In the genomic region with DNA sequence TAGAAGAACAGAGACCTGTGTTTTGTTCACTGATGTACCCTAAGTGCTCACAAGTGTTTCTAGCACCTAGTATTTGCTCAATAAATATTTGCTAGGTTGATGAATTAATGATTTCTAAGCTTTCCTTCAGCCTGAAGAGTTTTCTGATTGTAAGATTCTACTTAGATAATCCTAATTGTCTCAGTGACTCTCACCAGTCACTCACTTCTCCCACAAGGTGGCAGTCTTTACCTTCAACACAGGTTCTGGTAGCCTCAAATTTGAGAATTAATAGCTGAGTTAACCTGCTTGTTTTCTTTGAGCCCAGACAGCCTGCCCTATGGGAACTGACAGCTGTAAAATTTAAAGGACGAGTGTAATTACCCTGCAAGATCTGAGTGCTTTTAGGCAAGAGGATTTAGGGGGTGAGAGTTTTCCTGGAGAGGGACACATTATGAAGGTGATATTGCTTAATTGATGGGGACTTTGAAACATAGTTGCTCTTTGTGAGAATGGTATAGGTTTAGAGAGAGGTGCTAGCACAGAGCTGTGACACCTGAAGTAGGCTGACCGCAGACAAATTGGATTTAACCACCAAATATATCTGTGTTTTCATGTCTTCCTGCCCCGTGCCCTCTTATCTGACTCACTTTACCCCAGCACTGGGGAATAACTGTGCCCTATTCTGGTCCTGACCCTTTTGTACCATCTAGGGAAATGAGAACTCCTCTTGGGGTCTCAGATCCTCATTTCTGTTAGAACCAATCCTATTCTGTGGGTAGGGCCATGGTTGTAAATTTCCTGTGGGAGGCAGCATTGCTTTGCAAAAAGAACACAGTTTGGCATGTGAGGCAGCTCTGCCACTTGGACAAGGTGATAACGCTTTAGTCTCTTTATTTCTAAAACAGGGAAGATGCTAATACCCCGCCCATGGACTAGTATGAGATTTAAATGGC, we compare ENCODE assay signal across 8 cellular contexts. TPM values are rescaled to one million over a fixed set of nuclear protein-coding genes. Genes with fewer than 3 reads are reported as not detected.
DNase-seq lines count a peak whose midpoint lies in the region; ATAC-seq lines count a peak whose summit lies in the region.

No MANE protein-coding gene starts in this region.

- intact Hi-C loops in Right ventricle myocardium superior (cut with DNase I), result loop anchor here (5.0 to 10.0 kb wide), 2 partner anchors 151 to 199 kb away; no protein-coding TSS in a partner anchor

- ATAC-seq in GM19035 (IDR thresholded peaks at IDR 0.05; ENCODE audit: unreplicated experiment) (peak; percentile 39), HG03460 (IDR thresholded peaks at IDR 0.05; ENCODE audit: unreplicated experiment) (peak; percentile 41), Right ventricle myocardium superior (ENCODE audit: poor library complexity) (peak; percentile 83), GM19397 (IDR thresholded peaks at IDR 0.05; ENCODE audit: unreplicated experiment) (no peak)

- DNase-seq in D341Med (ENCODE audit: low spot score) (peak; percentile 66), NCI-H82 treated with DMSO at 0.1 percent for 48 hours (lab: John Stamatoyannopoulos, UW; ENCODE audit: unreplicated experiment) (peak; percentile 56), Right ventricle myocardium superior (no peak), renal cortical epithelial cell (ENCODE audit: low read depth) (peak; percentile 73)
- peak; percentile 39 for DNase-seq in activated naive CD4-positive, alpha-beta T cell treated with anti-CD3 and anti-CD28 coated beads, Interleukin-2, amount 50 U/mL, for 16 hours

RNA-seq across cellular contexts. Expression of gene CD38, which starts 27.7 kb away (rescaled TPM):
- total RNA-seq in Right ventricle myocardium superior, result 2.5 TPM
- 0.52 TPM in 1 of 2 replicates, not detected in the other for total RNA-seq in renal cortical epithelial cell
